In genomic region chr3:113746069-113746954, GRCh38 we compare ENCODE assay signal across 1 cellular context.
TF ChIP-seq lines count a peak whose summit lies in the region.

Gene NAA50, minus strand, starts transcription at chr3:113746249. Its CDS starts 300 bp downstream, at chr3:113745949.

TF ChIP-seq in SK-N-SH, 30 proteins besides CTCF, POLR2A, EP300 and RAD21 (continued from another document):
- no peak for TF ChIP-seq ZBTB33 (IDR thresholded peaks at IDR 0.05; ENCODE audit: borderline replicate concordance, low read depth)
- TF ChIP-seq IRF3 (IDR thresholded peaks at IDR 0.05; ENCODE audit: low read depth, low read length): no peak
- TF ChIP-seq GATA2 (CRISPR knock-in tag; IDR thresholded peaks at IDR 0.05): 0 out of 2 replicates have a peak, but pooled peaks have one; percentile 16
- no peak for TF ChIP-seq SMC3 (IDR thresholded peaks at IDR 0.05; ENCODE audit: low read depth, low read length)
- TF ChIP-seq MAX (IDR thresholded peaks at IDR 0.05; ENCODE audit: low read depth): peak; percentile 95
- no peak for TF ChIP-seq FOXJ3 (CRISPR knock-in tag; IDR thresholded peaks at IDR 0.05)
- no peak for TF ChIP-seq EZH2phosphoT487 (IDR thresholded peaks at IDR 0.05; ENCODE audit: borderline replicate concordance, low read depth)
- peak; percentile 90 for TF ChIP-seq MXI1 (IDR thresholded peaks at IDR 0.05; ENCODE audit: low read depth, low read length)
- TF ChIP-seq PBX3 (IDR thresholded peaks at IDR 0.05): no peak
- no peak for TF ChIP-seq FOSL2 (IDR thresholded peaks at IDR 0.05; ENCODE audit: borderline replicate concordance, low read depth)
- peak; percentile 75 for TF ChIP-seq RFX5 (IDR thresholded peaks at IDR 0.05; ENCODE audit: low read length)
- no peak for TF ChIP-seq FOXM1 (IDR thresholded peaks at IDR 0.05; ENCODE audit: low read depth)
- TF ChIP-seq POLR2AphosphoS5 (IDR thresholded peaks at IDR 0.05; ENCODE audit: low read depth, low read length): peak; percentile 75
- TF ChIP-seq JUND (IDR thresholded peaks at IDR 0.05): no peak
- peak; percentile 41; the same call in 1 of the 2 replicates for TF ChIP-seq NFIC (IDR thresholded peaks at IDR 0.05; ENCODE audit: borderline replicate concordance)
- TF ChIP-seq SIN3A (IDR thresholded peaks at IDR 0.05; ENCODE audit: borderline replicate concordance, low read depth, low read length): 0 out of 2 replicates have a peak, but pooled peaks have one; percentile 13
